Comparison of ENCODE assay signal across 10 cellular contexts in genomic region chr22:36355894-36356293, GRCh38. TPM values are rescaled to one million over a fixed set of nuclear protein-coding genes. Genes with fewer than 3 reads are reported as not detected.
A peak's percentile ranks its signal among the peaks of the same experiment; 100 is the strongest.
DNase-seq lines count a peak whose midpoint lies in the region; ATAC-seq, FAIRE-seq and TF ChIP-seq lines count a peak whose summit lies in the region.
"Had no signal": no experiment of that assay in that cellular context is flagged by ENCODE, and none has a peak within 500 bp of the region (broad histone marks: within the 10 kb centered on the region; RNA-seq: fewer than 3 reads in every experiment).

No MANE protein-coding gene starts in this region.

- H3K9me3 Mint-ChIP-seq in IgD-negative memory B cell: no peaks in the 10 kb centered on the region
- H3K9me3 Mint-ChIP-seq in activated naive CD8-positive, alpha-beta T cell (ENCODE audit: low read depth): no peaks in the 10 kb centered on the region

- no peak for ATAC-seq in HG03520 (IDR thresholded peaks at IDR 0.05; ENCODE audit: unreplicated experiment)

- FAIRE-seq in HTR-8/SVneo (lab: Jason Lieb, UNC): no peak
- FAIRE-seq: colon had no signal

- peak overlapping the region in 3 of 4 donors; percentile 67 to 85 (median 84) for H3K4me3 Mint-ChIP-seq in IgD-negative memory B cell
- H3K4me3 Mint-ChIP-seq in activated naive CD8-positive, alpha-beta T cell: peak overlapping the region; percentile 82

- peaks cover 25 to 72% (median 57%) of the 10 kb centered on the region in 4 donors for H3K4me1 ChIP-seq in liver (ENCODE audit: control insufficient read depth in 4 of 4, insufficient read depth in 4 of 4, low read length in 3 of 4)
- H3K4me1 ChIP-seq in stomach smooth muscle (ENCODE audit: control insufficient read depth, insufficient read depth, low read length): peaks cover 97% of the 10 kb centered on the region

- peaks cover 54 to 74% (median 74%) of the 10 kb centered on the region in 3 donors for H3K4me1 Mint-ChIP-seq in IgD-negative memory B cell
- H3K4me1 Mint-ChIP-seq in activated naive CD8-positive, alpha-beta T cell (ENCODE audit: low read depth): peaks cover 97% of the 10 kb centered on the region

- in situ Hi-C loops in KBM-7 (cut with MboI; ENCODE audit: low pct_unique_long_range_greater_than_20kb, low sequenced_read_pairs): no loop called here

- 81% methylated on average over 6 of the region's 6 CpGs for WGBS in liver

- H3K27ac ChIP-seq in liver (ENCODE audit: low read depth in 1 of 2, low read length in 2 of 2): peak overlapping the region; percentile 94 to 98
- H3K27ac ChIP-seq in stomach smooth muscle (ENCODE audit: low read length): peak overlapping the region; percentile 77

- no peak for TF ChIP-seq RAD21 in liver (IDR thresholded peaks at IDR 0.05)

- H3K9me3 ChIP-seq in liver (ENCODE audit: control insufficient read depth in 4 of 4, low read length in 3 of 4): no peaks in the 10 kb centered on the region
- no peaks in the 10 kb centered on the region for H3K9me3 ChIP-seq in stomach smooth muscle (ENCODE audit: control insufficient read depth in 2 of 2, low read length in 2 of 2)

- peaks cover 8% of the 10 kb centered on the region for H3K36me3 Mint-ChIP-seq in IgD-negative memory B cell
- peaks cover 13% of the 10 kb centered on the region for H3K36me3 Mint-ChIP-seq in activated naive CD8-positive, alpha-beta T cell

- H3K36me3 ChIP-seq in liver (ENCODE audit: control insufficient read depth in 4 of 4, insufficient read depth in 3 of 4, low read depth in 1 of 4, low read length in 3 of 4) (no peaks in the 10 kb centered on the region), stomach smooth muscle (ENCODE audit: control insufficient read depth in 2 of 2, insufficient read depth in 2 of 2, low read length in 2 of 2) (no peaks in the 10 kb centered on the region)

- no peak for TF ChIP-seq CTCF in liver (IDR thresholded peaks at IDR 0.05; ENCODE audit: low read depth, low read length, missing input control)

- no peaks in the 10 kb centered on the region for H3K27me3 ChIP-seq in liver (ENCODE audit: control insufficient read depth in 4 of 4, insufficient read depth in 4 of 4, low read length in 3 of 4)
- no peaks in the 10 kb centered on the region for H3K27me3 ChIP-seq in stomach smooth muscle (ENCODE audit: control insufficient read depth in 1 of 2, insufficient read depth in 2 of 2, low read length in 2 of 2)

- DNase-seq in HTR-8/SVneo (ENCODE audit: insufficient read length, low spot score) (no peak), KBM-7 (no peak)
- DNase-seq: midbrain, NCI-H1105 had no signal

- H3K27ac Mint-ChIP-seq in IgD-negative memory B cell: peak overlapping the region; percentile 83 to 98 (median 90)
- peak overlapping the region; percentile 94 for H3K27ac Mint-ChIP-seq in activated naive CD8-positive, alpha-beta T cell

- H3K27me3 Mint-ChIP-seq in IgD-negative memory B cell: no peaks in the 10 kb centered on the region
- no peaks in the 10 kb centered on the region for H3K27me3 Mint-ChIP-seq in activated naive CD8-positive, alpha-beta T cell

- H3K9ac ChIP-seq in liver (ENCODE audit: low read depth in 1 of 2, low read length in 2 of 2): peak overlapping the region in 1 of 2 donors; percentile 23
- peak overlapping the region; percentile 55 to 75 for H3K9ac ChIP-seq in stomach smooth muscle (ENCODE audit: low read length in 2 of 2)

- no peak overlapping the region for H3K4me3 ChIP-seq in liver (ENCODE audit: low read depth in 1 of 3, low read length in 3 of 3)
- peak overlapping the region; percentile 30 to 45 for H3K4me3 ChIP-seq in stomach smooth muscle (ENCODE audit: low read length in 2 of 2)

TF ChIP-seq in liver, 16 proteins besides CTCF, POLR2A, EP300 and RAD21:
- no peak for TF ChIP-seq ZBTB33 (IDR thresholded peaks at IDR 0.05)
- no peak for TF ChIP-seq ATF3 (IDR thresholded peaks at IDR 0.05)

RNA-seq across cellular contexts. Expression of gene MYH9, which starts 31.9 kb away (rescaled TPM):
- 231 TPM for polyA plus RNA-seq in IgD-negative memory B cell
- total RNA-seq in liver: 100 to 1,000 TPM; 123 to 150 TPM
- polyA plus RNA-seq in liver: 10 to 100 TPM; 32.3 to 74.1 TPM

Comparison
In these comparisons a context has a peak if more than half of its experiments do, and no peak if none do; other contexts are left out.
1. H3K4me3 ChIP-seq: peak in stomach smooth muscle (2 of 2); none in liver (0 of 3).